Comparison of ENCODE assay signal across 1 cellular context in the genomic region with DNA sequence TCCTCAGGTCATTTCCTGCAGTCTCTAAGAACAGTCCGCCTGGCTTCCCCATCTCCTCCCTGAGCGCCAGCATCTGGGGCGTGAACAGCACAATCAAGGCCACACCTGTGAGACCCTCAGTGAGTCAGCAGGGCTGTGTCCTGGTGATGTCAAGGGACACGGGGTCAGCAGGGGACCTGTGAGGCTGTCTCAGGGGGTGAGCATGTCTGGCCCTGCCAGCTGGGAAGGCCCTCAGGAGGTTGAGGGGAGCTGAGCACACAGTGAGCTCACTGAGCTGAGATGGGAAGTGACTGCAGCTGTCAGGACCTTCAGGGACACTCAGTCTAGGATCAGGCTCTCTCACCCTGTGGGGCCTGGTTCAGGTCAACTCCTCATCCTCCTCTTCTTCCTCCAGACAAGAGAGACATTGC.
TF ChIP-seq lines count a peak whose summit lies in the region.

No MANE protein-coding gene starts in this region.

TF ChIP-seq in K562, 482 proteins besides CTCF, POLR2A, EP300 and RAD21:
- 0 out of 2 replicates have a peak, but pooled peaks have one; percentile 52 for TF ChIP-seq ZC3H4 (CRISPR knock-in tag; IDR thresholded peaks at IDR 0.05; ENCODE audit: borderline replicate concordance)
- TF ChIP-seq PTRF (tag; IDR thresholded peaks at IDR 0.05), result no peak
- TF ChIP-seq ZNF583 (CRISPR knock-in tag; IDR thresholded peaks at IDR 0.05), result 0 out of 2 replicates have a peak, but pooled peaks have one; percentile 45
- TF ChIP-seq, protein P1, sequence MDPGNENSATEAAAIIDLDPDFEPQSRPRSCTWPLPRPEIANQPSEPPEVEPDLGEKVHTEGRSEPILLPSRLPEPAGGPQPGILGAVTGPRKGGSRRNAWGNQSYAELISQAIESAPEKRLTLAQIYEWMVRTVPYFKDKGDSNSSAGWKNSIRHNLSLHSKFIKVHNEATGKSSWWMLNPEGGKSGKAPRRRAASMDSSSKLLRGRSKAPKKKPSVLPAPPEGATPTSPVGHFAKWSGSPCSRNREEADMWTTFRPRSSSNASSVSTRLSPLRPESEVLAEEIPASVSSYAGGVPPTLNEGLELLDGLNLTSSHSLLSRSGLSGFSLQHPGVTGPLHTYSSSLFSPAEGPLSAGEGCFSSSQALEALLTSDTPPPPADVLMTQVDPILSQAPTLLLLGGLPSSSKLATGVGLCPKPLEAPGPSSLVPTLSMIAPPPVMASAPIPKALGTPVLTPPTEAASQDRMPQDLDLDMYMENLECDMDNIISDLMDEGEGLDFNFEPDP (CRISPR knock-in tag; IDR thresholded peaks at IDR 0.05), result 0 out of 2 replicates have a peak, but pooled peaks have one; percentile 23
- TF ChIP-seq SPI1 (IDR thresholded peaks at IDR 0.05; ENCODE audit: borderline replicate concordance, low read depth, low read length), result peak; percentile 21; the same call in 1 of the 2 replicates
- no peak for TF ChIP-seq ZZZ3 (IDR thresholded peaks at IDR 0.05)
- TF ChIP-seq, protein P2, sequence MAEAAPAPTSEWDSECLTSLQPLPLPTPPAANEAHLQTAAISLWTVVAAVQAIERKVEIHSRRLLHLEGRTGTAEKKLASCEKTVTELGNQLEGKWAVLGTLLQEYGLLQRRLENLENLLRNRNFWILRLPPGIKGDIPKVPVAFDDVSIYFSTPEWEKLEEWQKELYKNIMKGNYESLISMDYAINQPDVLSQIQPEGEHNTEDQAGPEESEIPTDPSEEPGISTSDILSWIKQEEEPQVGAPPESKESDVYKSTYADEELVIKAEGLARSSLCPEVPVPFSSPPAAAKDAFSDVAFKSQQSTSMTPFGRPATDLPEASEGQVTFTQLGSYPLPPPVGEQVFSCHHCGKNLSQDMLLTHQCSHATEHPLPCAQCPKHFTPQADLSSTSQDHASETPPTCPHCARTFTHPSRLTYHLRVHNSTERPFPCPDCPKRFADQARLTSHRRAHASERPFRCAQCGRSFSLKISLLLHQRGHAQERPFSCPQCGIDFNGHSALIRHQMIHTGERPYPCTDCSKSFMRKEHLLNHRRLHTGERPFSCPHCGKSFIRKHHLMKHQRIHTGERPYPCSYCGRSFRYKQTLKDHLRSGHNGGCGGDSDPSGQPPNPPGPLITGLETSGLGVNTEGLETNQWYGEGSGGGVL (CRISPR knock-in tag; IDR thresholded peaks at IDR 0.05), result no peak
- TF ChIP-seq, protein P3, sequence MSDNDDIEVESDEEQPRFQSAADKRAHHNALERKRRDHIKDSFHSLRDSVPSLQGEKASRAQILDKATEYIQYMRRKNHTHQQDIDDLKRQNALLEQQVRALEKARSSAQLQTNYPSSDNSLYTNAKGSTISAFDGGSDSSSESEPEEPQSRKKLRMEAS (CRISPR knock-in tag; IDR thresholded peaks at IDR 0.05), result peak; percentile 25; the same call in 1 of the 2 replicates
- peak; percentile 21; the same call in 1 of the 2 replicates for TF ChIP-seq RREB1 (CRISPR knock-in tag; IDR thresholded peaks at IDR 0.05)
- no peak for TF ChIP-seq CEBPG (CRISPR knock-in tag; IDR thresholded peaks at IDR 0.05)
- no peak for TF ChIP-seq CEBPG (tag; conservative IDR thresholded peaks at IDR 0.05 in 1 of 2, IDR thresholded peaks at IDR 0.05 in 1 of 2)
- TF ChIP-seq KLF6 (CRISPR knock-in tag; IDR thresholded peaks at IDR 0.05; ENCODE audit: borderline replicate concordance), result no peak
- 0 out of 2 replicates have a peak, but pooled peaks have one; percentile 7 for TF ChIP-seq ZNF561 (CRISPR knock-in tag; conservative IDR thresholded peaks at IDR 0.05)
- 0 out of 2 replicates have a peak, but pooled peaks have one; percentile 13 for TF ChIP-seq SMC3 (conservative IDR thresholded peaks at IDR 0.05; ENCODE audit: insufficient read depth, low read depth, low read length)
- peak in 1 of 2 experiments; percentile 52; a peak in 1 of 4 replicates for TF ChIP-seq SRF (CRISPR knock-in tag; IDR thresholded peaks at IDR 0.05)
- TF ChIP-seq HOMEZ (CRISPR knock-in tag; IDR thresholded peaks at IDR 0.05), result peak; percentile 67; the same call in 1 of the 2 replicates
- 0 out of 2 replicates have a peak, but pooled peaks have one; percentile 2 for TF ChIP-seq PPARD (CRISPR knock-in tag; IDR thresholded peaks at IDR 0.05)
- TF ChIP-seq MTF1 (CRISPR knock-in tag; IDR thresholded peaks at IDR 0.05; ENCODE audit: borderline replicate concordance), result 0 out of 2 replicates have a peak, but pooled peaks have one; percentile 12
- TF ChIP-seq ZNF184 (CRISPR knock-in tag; IDR thresholded peaks at IDR 0.05), result 0 out of 2 replicates have a peak, but pooled peaks have one; percentile 30
- no peak for TF ChIP-seq MYNN (IDR thresholded peaks at IDR 0.05)
- TF ChIP-seq MYNN (CRISPR knock-in tag; IDR thresholded peaks at IDR 0.05), result 0 out of 2 replicates have a peak, but pooled peaks have one; percentile 22
- TF ChIP-seq CTBP1 (IDR thresholded peaks at IDR 0.05; ENCODE audit: borderline replicate concordance), result peak; percentile 8; the same call in 1 of the 2 replicates
- 0 out of 2 replicates have a peak, but pooled peaks have one; percentile 10 for TF ChIP-seq PHF8 (IDR thresholded peaks at IDR 0.05; ENCODE audit: borderline replicate concordance, low read length)
- 0 out of 2 replicates have a peak, but pooled peaks have one; percentile 3 for TF ChIP-seq ZNF133 (CRISPR knock-in tag; IDR thresholded peaks at IDR 0.05)
- no peak for TF ChIP-seq MAFK (IDR thresholded peaks at IDR 0.05; ENCODE audit: low read length)
- TF ChIP-seq, protein P4, sequence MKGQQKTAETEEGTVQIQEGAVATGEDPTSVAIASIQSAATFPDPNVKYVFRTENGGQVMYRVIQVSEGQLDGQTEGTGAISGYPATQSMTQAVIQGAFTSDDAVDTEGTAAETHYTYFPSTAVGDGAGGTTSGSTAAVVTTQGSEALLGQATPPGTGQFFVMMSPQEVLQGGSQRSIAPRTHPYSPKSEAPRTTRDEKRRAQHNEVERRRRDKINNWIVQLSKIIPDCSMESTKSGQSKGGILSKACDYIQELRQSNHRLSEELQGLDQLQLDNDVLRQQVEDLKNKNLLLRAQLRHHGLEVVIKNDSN (CRISPR knock-in tag; IDR thresholded peaks at IDR 0.05), result 0 out of 2 replicates have a peak, but pooled peaks have one; percentile 54
- TF ChIP-seq EZH2 (IDR thresholded peaks at IDR 0.05; ENCODE audit: borderline replicate concordance, low read depth, low read length), result 0 out of 2 replicates have a peak, but pooled peaks have one; percentile 63
- peak; percentile 22; the same call in 1 of the 2 replicates for TF ChIP-seq TFAP4 (CRISPR knock-in tag; IDR thresholded peaks at IDR 0.05; ENCODE audit: borderline replicate concordance)
TF ChIP-seq in K562: peak in this region for 20.
